8 cellular contexts compared by ENCODE assay signal in genomic region chr19:18194554-18195238, GRCh38. TPM values are rescaled to one million over a fixed set of nuclear protein-coding genes. Genes with fewer than 3 reads are reported as not detected.
DNase-seq lines count a peak whose midpoint lies in the region; ATAC-seq and TF ChIP-seq lines count a peak whose summit lies in the region.

No MANE protein-coding gene starts in this region.

- TF ChIP-seq CTCF in astrocyte of the spinal cord (IDR thresholded peaks at IDR 0.05; ENCODE audit: low read depth, low read length) (no peak), mesothelial cell of epicardium (IDR thresholded peaks at IDR 0.05; ENCODE audit: unreplicated experiment) (no peak)

- H3K36me3 Mint-ChIP-seq in mesothelial cell of epicardium, result peaks cover 6% of the 10 kb centered on the region

- H3K4me1 Mint-ChIP-seq in mesothelial cell of epicardium, result peaks cover 17% of the 10 kb centered on the region

- in situ Hi-C loops in astrocyte of the spinal cord (cut with HindIII; ENCODE audit: low sequenced_read_pairs), result no loop called here

- no peaks in the 10 kb centered on the region for H3K27me3 Mint-ChIP-seq in mesothelial cell of epicardium (ENCODE audit: low read depth)

- no peaks in the 10 kb centered on the region for H3K9me3 Mint-ChIP-seq in mesothelial cell of epicardium

- no peak overlapping the region for H3K4me3 ChIP-seq in astrocyte of the spinal cord (ENCODE audit: low read depth, low read length)

- peak overlapping the region; percentile 82 for H3K4me3 Mint-ChIP-seq in mesothelial cell of epicardium

- no peak for ATAC-seq in HG03175 (IDR thresholded peaks at IDR 0.05; ENCODE audit: unreplicated experiment)
- ATAC-seq in HG03521 (IDR thresholded peaks at IDR 0.05; ENCODE audit: unreplicated experiment), result no peak
- ATAC-seq in GM21360 (IDR thresholded peaks at IDR 0.05; ENCODE audit: unreplicated experiment), result no peak

- DNase-seq in Daoy (ENCODE audit: low read depth), result peak; percentile 37
- peak; percentile 44 for DNase-seq in NOMO-1 treated with DMSO at 0.1 percent for 48 hours (lab: John Stamatoyannopoulos, UW; ENCODE audit: unreplicated experiment)
- DNase-seq in astrocyte of the spinal cord (ENCODE audit: low read depth, low spot score), result peak; percentile 37
- DNase-seq in mesothelial cell of epicardium (ENCODE audit: low spot score in 2 of 2, unreplicated experiment in 2 of 2), result no peak
- DNase-seq in NCI-H2107 treated with DMSO at 0.1 percent for 48 hours (lab: John Stamatoyannopoulos, UW; ENCODE audit: unreplicated experiment), result no peak

- H3K27ac Mint-ChIP-seq in mesothelial cell of epicardium, result peak overlapping the region; percentile 64

RNA-seq across cellular contexts. Expression of gene MPV17L2, which starts 1.7 kb away (rescaled TPM):
- 43.3 and 67.4 TPM in 2 replicates for total RNA-seq in Daoy (2014; rRNA removed; shearing (Covaris generic))
- 7.7 to 9.5 TPM (median 8.2 TPM) in 3 replicates for total RNA-seq in mesothelial cell of epicardium

RNA-seq across cellular contexts. Expression of gene RAB3A, which starts 9.1 kb away (rescaled TPM):
- 0.23 TPM in 1 of 2 replicates, not detected in the other for total RNA-seq in Daoy (2014; rRNA removed; shearing (Covaris generic))
- 5.9 to 6.7 TPM (median 6.4 TPM) in 3 replicates for total RNA-seq in mesothelial cell of epicardium

RNA-seq across cellular contexts. Expression of gene IFI30, which starts 21.1 kb away (rescaled TPM):
- 17.8 and 20.2 TPM in 2 replicates for total RNA-seq in Daoy (2014; rRNA removed; shearing (Covaris generic))
- total RNA-seq in mesothelial cell of epicardium, result 0.32 to 2.0 TPM (median 0.36 TPM) in 3 replicates

RNA-seq across cellular contexts. Expression of gene PDE4C, which starts 31.5 kb away (rescaled TPM):
- 0.17 TPM in 1 of 2 replicates, not detected in the other for total RNA-seq in Daoy (2014; rRNA removed; shearing (Covaris generic))
- total RNA-seq in mesothelial cell of epicardium, result 0.70 to 1.4 TPM (median 0.93 TPM) in 3 replicates

RNA-seq across cellular contexts. Expression of gene PIK3R2, which starts 41.7 kb away (rescaled TPM):
- 6.5 and 14.2 TPM in 2 replicates for total RNA-seq in Daoy (2014; rRNA removed; shearing (Covaris generic))
- total RNA-seq in mesothelial cell of epicardium, result 90.4 to 95.5 TPM (median 94.7 TPM) in 3 replicates

Comparison
In these comparisons a context has a peak if more than half of its experiments do, and no peak if none do; other contexts are left out.
1. DNase-seq: peak in Daoy (single experiment), NOMO-1 treated with DMSO at 0.1 percent for 48 hours (single experiment) and astrocyte of the spinal cord (single experiment); none in mesothelial cell of epicardium (0 of 2) and NCI-H2107 treated with DMSO at 0.1 percent for 48 hours (single experiment).